ENCODE assay signal across 9 cellular contexts in the genomic region with DNA sequence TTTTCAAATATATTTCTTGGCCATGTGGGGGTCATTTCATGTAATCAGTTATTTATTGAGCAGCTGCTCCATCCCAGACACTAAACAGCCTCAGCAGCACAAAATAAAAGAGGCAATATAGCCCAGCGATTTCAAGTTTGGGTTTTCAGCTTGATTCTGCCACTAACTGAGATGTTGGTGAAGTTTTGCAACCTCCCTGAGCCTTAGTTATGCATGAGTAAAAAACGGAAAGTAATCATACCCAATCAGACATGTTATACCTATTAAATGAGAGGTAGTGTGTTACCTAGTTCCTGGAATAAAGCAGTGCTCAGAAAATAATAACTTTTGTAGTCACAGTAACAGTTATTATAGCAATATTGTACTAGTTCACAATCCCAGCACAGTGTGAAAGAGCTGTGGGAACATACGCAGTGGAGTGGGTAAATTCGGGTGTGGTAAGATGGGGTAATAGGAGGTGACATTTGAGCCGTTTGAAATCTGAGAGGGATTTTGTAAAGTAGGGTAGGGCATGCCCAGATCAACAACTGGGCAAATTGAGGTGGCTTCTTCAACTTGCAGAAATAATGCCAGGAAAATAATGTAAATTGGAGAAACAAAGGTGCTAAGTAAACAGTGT. TPM values are rescaled to one million over a fixed set of nuclear protein-coding genes. Genes with fewer than 3 reads are reported as not detected.
DNase-seq lines count a peak whose midpoint lies in the region; ATAC-seq, FAIRE-seq and TF ChIP-seq lines count a peak whose summit lies in the region.
"Had no signal": no experiment of that assay in that cellular context is flagged by ENCODE, and none has a peak within 500 bp of the region (broad histone marks: within the 10 kb centered on the region; RNA-seq: fewer than 3 reads in every experiment).

No MANE protein-coding gene starts in this region.

- BruUV-seq in HepG2 (replicated peaks; lab: Mats Ljungman, UMichigan), result no TSS peak

- H3K27ac ChIP-seq in left ventricle myocardium inferior (replicated peaks) (peak overlapping the region; percentile 96), HepG2 (ENCODE audit: extremely low read length, insufficient read depth, low read length) (peak overlapping the region; percentile 1)

- H3K27me3 ChIP-seq in left ventricle myocardium inferior (ENCODE audit: low read depth) (no peaks in the 10 kb centered on the region), HepG2 (ENCODE audit: control insufficient read depth in 1 of 2, insufficient read depth in 2 of 2, low read length in 2 of 2) (no peaks in the 10 kb centered on the region; a peak in 1 of 5 replicates)

- peaks cover 47% of the 10 kb centered on the region for H3K4me1 Mint-ChIP-seq in activated CD8-positive, alpha-beta T cell treated with anti-CD3 and anti-CD28 coated beads for 36 hours (ENCODE audit: low read depth)

- 73% methylated on average over 5 of the region's 5 CpGs for WGBS in HepG2 (ENCODE audit: low lambda C conversion rate)

- H3K79me2 ChIP-seq in HepG2 (ENCODE audit: insufficient read depth, low read length), result peaks cover 9% of the 10 kb centered on the region

- peaks cover 34% of the 10 kb centered on the region for H3K36me3 Mint-ChIP-seq in activated CD8-positive, alpha-beta T cell treated with anti-CD3 and anti-CD28 coated beads for 36 hours (ENCODE audit: low read depth)

- CTCF ChIA-PET in activated CD8-positive, alpha-beta T cell treated with anti-CD3 and anti-CD28 coated beads for 36 hours (lab: Charles Lee), result interaction anchor here (2.1 kb wide), 1 partner anchor 32 kb away, joined by 10 read pairs; no protein-coding TSS in a partner anchor
- CTCF ChIA-PET in HepG2 (lab: Yijun Ruan, JAX; ENCODE audit: low intra/inter-chr PET ratio, low total read pairs), result no interaction called here

- no peaks in the 10 kb centered on the region for H4K20me1 ChIP-seq in HepG2 (ENCODE audit: insufficient read depth, low read length)

- DNase-seq in left ventricle myocardium inferior (no peak), Right ventricle myocardium inferior (ENCODE audit: missing footprints) (no peak), HepG2 (ENCODE audit: low spot score) (no peak), NCI-H82 treated with DMSO at 0.1 percent for 48 hours (lab: John Stamatoyannopoulos, UW; ENCODE audit: unreplicated experiment) (no peak), DMS53 treated with DMSO at 0.1 percent for 48 hours (lab: John Stamatoyannopoulos, UW; ENCODE audit: unreplicated experiment) (no peak), DMS 273 treated with DMSO at 0.1 percent for 48 hours (lab: John Stamatoyannopoulos, UW) (no peak), NCI-H1105 (lab: John Stamatoyannopoulos, UW) (no peak)
- DNase-seq in activated CD8-positive, alpha-beta T cell treated with anti-CD3 and anti-CD28 coated beads for 36 hours, result no peak

- H2AFZ ChIP-seq in HepG2 (ENCODE audit: low read length), result no peak overlapping the region

- H3K36me3 ChIP-seq in left ventricle myocardium inferior, result peaks cover 39% of the 10 kb centered on the region
- peaks cover under 1 to 12% of the 10 kb centered on the region in 2 experiments; a peak in 4 of 5 replicates for H3K36me3 ChIP-seq in HepG2 (replicated peaks in 1 of 2; ENCODE audit: control insufficient read depth in 1 of 2, insufficient read depth in 2 of 2, low read length in 2 of 2)

- ATAC-seq in Right ventricle myocardium inferior, result no peak
- ATAC-seq in activated CD8-positive, alpha-beta T cell treated with anti-CD3 and anti-CD28 coated beads for 36 hours, result no peak
- ATAC-seq in HepG2, result no peak

- H3K27ac Mint-ChIP-seq in activated CD8-positive, alpha-beta T cell treated with anti-CD3 and anti-CD28 coated beads for 36 hours, result peak overlapping the region; percentile 96

- TF ChIP-seq POLR2A in HepG2 (IDR thresholded peaks at IDR 0.05; ENCODE audit: insufficient read depth in 1 of 2, low read depth in 2 of 2, low read length in 2 of 2), result no peak

- POLR2A ChIA-PET in activated CD8-positive, alpha-beta T cell treated with anti-CD3 and anti-CD28 coated beads for 36 hours (lab: Charles Lee), result interaction anchor here (0.9 to 2.4 kb wide), 4 partner anchors 9 to 12 kb away, joined by 3 to 10 read pairs (median 6); no protein-coding TSS in a partner anchor
- POLR2A ChIA-PET in HepG2 (lab: Yijun Ruan, JAX), result interaction anchor here (0.6 to 4.7 kb wide), 6 partner anchors 10 to 274 kb away, joined by 3 to 44 read pairs (median 4); no protein-coding TSS in a partner anchor

- TF ChIP-seq CTCF in left ventricle myocardium inferior (IDR thresholded peaks at IDR 0.05; ENCODE audit: borderline replicate concordance) (no peak), HepG2 (CRISPR knock-in tag; IDR thresholded peaks at IDR 0.05) (no peak)
- TF ChIP-seq CTCF in activated CD8-positive, alpha-beta T cell treated with anti-CD3 and anti-CD28 coated beads for 36 hours (IDR thresholded peaks at IDR 0.05), result no peak

- H3K4me3 ChIP-seq in left ventricle myocardium inferior (peak overlapping the region; percentile 90), HepG2 (replicated peaks in 1 of 3; ENCODE audit: insufficient read depth in 1 of 3, low read depth in 2 of 3, low read length in 3 of 3) (no peak overlapping the region; a peak in 2 of 6 replicates)

- peak overlapping the region; percentile 97 for H3K4me3 Mint-ChIP-seq in activated CD8-positive, alpha-beta T cell treated with anti-CD3 and anti-CD28 coated beads for 36 hours

- H3K27me3 Mint-ChIP-seq in activated CD8-positive, alpha-beta T cell treated with anti-CD3 and anti-CD28 coated beads for 36 hours, result no peaks in the 10 kb centered on the region

- TF ChIP-seq RAD21 in HepG2 (CRISPR knock-in tag; IDR thresholded peaks at IDR 0.05), result no peak

- H3K9me3 ChIP-seq in left ventricle myocardium inferior (replicated peaks) (no peaks in the 10 kb centered on the region), HepG2 (ENCODE audit: low read length) (no peaks in the 10 kb centered on the region)

- H3K4me1 ChIP-seq in left ventricle myocardium inferior (peaks cover 27% of the 10 kb centered on the region), HepG2 (ENCODE audit: insufficient read depth, low read length) (peaks cover 31% of the 10 kb centered on the region)

- FAIRE-seq in HepG2 (lab: Jason Lieb, UNC), result no peak
- FAIRE-seq: endometrium had no signal

- peak overlapping the region; percentile 91 for H3K4me2 ChIP-seq in HepG2 (ENCODE audit: low read depth, low read length)

- in situ Hi-C loops in HepG2 (cut with HindIII; ENCODE audit: extremely low pct_ligation_motif_present, low pct_unique_long_range_greater_than_20kb), result no loop called here

- intact Hi-C loops in left ventricle myocardium inferior (cut with micrococcal nuclease), result no loop called here
- intact Hi-C loops in Right ventricle myocardium inferior (cut with DNase I), result loop anchor here (5.0 kb wide), 2 partner anchors 98 to 182 kb away; no protein-coding TSS in a partner anchor
- intact Hi-C loops in activated CD8-positive, alpha-beta T cell treated with anti-CD3 and anti-CD28 coated beads for 36 hours (cut with micrococcal nuclease), result loop anchor here (10.0 kb wide), 1 partner anchor 99 kb away; the partner anchor contains the start of gene B4GALT5
- intact Hi-C loops in HepG2 (cut with micrococcal nuclease; ENCODE audit: unreplicated experiment), result no loop called here

- H3K9me3 Mint-ChIP-seq in activated CD8-positive, alpha-beta T cell treated with anti-CD3 and anti-CD28 coated beads for 36 hours, result no peaks in the 10 kb centered on the region

- 0 out of 2 replicates have a peak overlapping the region, but pooled peaks have one; percentile 3 for H3K9ac ChIP-seq in HepG2 (ENCODE audit: insufficient read depth, low read depth, low read length)

- TF ChIP-seq EP300 in HepG2 (IDR thresholded peaks at IDR 0.05; ENCODE audit: low read depth in 2 of 2, low read length in 2 of 2), result no peak
- no peak for TF ChIP-seq EP300 in HepG2 (CRISPR knock-in tag; IDR thresholded peaks at IDR 0.05; ENCODE audit: borderline replicate concordance)

TF ChIP-seq in HepG2, 621 proteins besides CTCF, POLR2A, EP300 and RAD21 (continues in another document):
- TF ChIP-seq RORA (CRISPR knock-in tag; IDR thresholded peaks at IDR 0.05) (no peak), NFE2 (CRISPR knock-in tag; IDR thresholded peaks at IDR 0.05) (no peak), ZNF773 (CRISPR knock-in tag; IDR thresholded peaks at IDR 0.05; ENCODE audit: borderline replicate concordance) (no peak), SRSF9 (IDR thresholded peaks at IDR 0.05; ENCODE audit: borderline replicate concordance, insufficient read depth, low read depth, low read length, poor library complexity, severe bottlenecking) (no peak), ZNF605 (CRISPR knock-in tag; IDR thresholded peaks at IDR 0.05) (0 out of 2 replicates have a peak, but pooled peaks have one; percentile 50)

RNA-seq across cellular contexts. Expression of gene SLC9A8, which starts 1.5 kb away (rescaled TPM):
- total RNA-seq in left ventricle myocardium inferior (4.6 TPM), Right ventricle myocardium inferior (4.7 TPM), HepG2 (2016; rRNA removed; fragmentation: Illumina TruSeq; extraction: Trizol) (2.6 and 7.4 TPM in 2 replicates)
- 10 to 100 TPM in 1 of 2 experiments, 1 to 10 TPM in 1; 9.4 to 11.3 TPM for total RNA-seq in activated CD8-positive, alpha-beta T cell treated with anti-CD3 and anti-CD28 coated beads for 36 hours
- total RNA-seq in HepG2 (2016; cell fraction: cytosol; rRNA removed; fragmentation: Illumina TruSeq; extraction: Trizol; ENCODE audit: low read depth), result 1.6 TPM in 2 replicates
- 2.1 and 7.4 TPM in 2 replicates for total RNA-seq in HepG2 (2016; cell fraction: insoluble cytoplasmic fraction; rRNA removed; fragmentation: Illumina TruSeq; extraction: Trizol)
- 2.2 and 2.6 TPM in 2 replicates for total RNA-seq in HepG2 (2016; cell fraction: membrane; rRNA removed; fragmentation: Illumina TruSeq; extraction: Trizol)
- 13.8 and 19.0 TPM in 2 replicates for total RNA-seq in HepG2 (2016; cell fraction: nucleus; rRNA removed; fragmentation: Illumina TruSeq; extraction: Trizol)
- polyA plus RNA-seq in HepG2 (2011; rRNA removed), result 4.1 and 4.7 TPM in 2 replicates
- 1.4 and 1.8 TPM in 2 replicates for polyA plus RNA-seq in HepG2 (2011; cell fraction: cytosol; rRNA removed)
- polyA plus RNA-seq in HepG2 (2011; cell fraction: nucleus; rRNA removed), result 17.3 and 20.8 TPM in 2 replicates
- polyA plus RNA-seq in HepG2 (2012), result 5.9 and 6.1 TPM in 2 replicates
- polyA plus RNA-seq in HepG2 (2016; cell fraction: cytosol; fragmentation: Illumina TruSeq; extraction: Trizol; ENCODE audit: low read depth), result 0.68 and 0.75 TPM in 2 replicates
- polyA plus RNA-seq in HepG2 (2016; cell fraction: insoluble cytoplasmic fraction; fragmentation: Illumina TruSeq; extraction: Trizol; ENCODE audit: low read depth), result 1.7 and 2.2 TPM in 2 replicates
- 1.2 and 1.5 TPM in 2 replicates for polyA plus RNA-seq in HepG2 (2016; cell fraction: membrane; fragmentation: Illumina TruSeq; extraction: Trizol; ENCODE audit: low read depth)
- 21.2 and 22.1 TPM in 2 replicates for polyA plus RNA-seq in HepG2 (2016; cell fraction: nucleus; fragmentation: Illumina TruSeq; extraction: Trizol; ENCODE audit: insufficient read depth, low read depth)
- 25.8 and 28.2 TPM in 2 replicates for polyA minus RNA-seq in HepG2 (2011; rRNA and poly(A)+ RNA removed; ENCODE audit: low replicate concordance)
- 0.88 and 2.2 TPM in 2 replicates for polyA minus RNA-seq in HepG2 (2011; cell fraction: cytosol; rRNA and poly(A)+ RNA removed)
- 26.4 and 27.8 TPM in 2 replicates for polyA minus RNA-seq in HepG2 (2011; cell fraction: nucleus; rRNA and poly(A)+ RNA removed)

Comparison
In these comparisons a context has a peak if more than half of its experiments do, and no peak if none do; other contexts are left out.
1. intact Hi-C loops: an anchor here in Right ventricle myocardium inferior (5.0 kb wide) and activated CD8-positive, alpha-beta T cell treated with anti-CD3 and anti-CD28 coated beads for 36 hours (10.0 kb wide); none called in left ventricle myocardium inferior and HepG2.